In genomic region chr10:78405781-78406180, GRCh38 we compare ENCODE assay signal across 19 cellular contexts.
A peak's percentile ranks its signal among the peaks of the same experiment; 100 is the strongest.
DNase-seq lines count a peak whose midpoint lies in the region; ATAC-seq and TF ChIP-seq lines count a peak whose summit lies in the region.
"Had no signal": no experiment of that assay in that cellular context is flagged by ENCODE, and none has a peak within 500 bp of the region (broad histone marks: within the 10 kb centered on the region; RNA-seq: fewer than 3 reads in every experiment).

No MANE protein-coding gene starts in this region.

- DNase-seq in NCI-H82 (lab: John Stamatoyannopoulos, UW) (peak; percentile 30), NCI-H82 treated with DMSO at 0.1 percent for 48 hours (lab: John Stamatoyannopoulos, UW; ENCODE audit: unreplicated experiment) (no peak), nephron progenitor cell (no peak), sigmoid colon (peak; percentile 38), foreskin melanocyte (no peak)
- DNase-seq in activated CD8-positive, alpha-beta memory T cell treated with anti-CD3 and anti-CD28 coated beads, Interleukin-2, amount 50 U/mL, for 48 hours = no peak
- DNase-seq: DMS79 treated with DMSO at 0.1 percent for 48 hours, NCI-H1417, NCI-H187, NCI-H2107, NCI-H510A, NCI-H748 treated with DMSO at 0.1 percent for 48 hours, OCI-M1, Right ventricle myocardium superior had no signal

- H3K27ac Mint-ChIP-seq in nephron progenitor cell = no peak overlapping the region
- H3K27ac Mint-ChIP-seq: CD14-positive monocyte had no signal

- no peak overlapping the region for H3K27ac ChIP-seq in sigmoid colon
- H3K27ac ChIP-seq: 22Rv1 had no signal

- TF ChIP-seq EP300 in sigmoid colon (IDR thresholded peaks at IDR 0.05) = no peak

- peaks cover 18% of the 10 kb centered on the region for H3K27me3 Mint-ChIP-seq in nephron progenitor cell (ENCODE audit: low read depth, poor library complexity)

- no peak for TF ChIP-seq CTCF in nephron progenitor cell (IDR thresholded peaks at IDR 0.05)
- TF ChIP-seq CTCF in sigmoid colon (IDR thresholded peaks at IDR 0.05) = no peak

- no peak for ATAC-seq in HG02588 (IDR thresholded peaks at IDR 0.05; ENCODE audit: unreplicated experiment)
- no peak for ATAC-seq in GM18858 (IDR thresholded peaks at IDR 0.05; ENCODE audit: unreplicated experiment)
- ATAC-seq: K562 had no signal

- H3K9me3 Mint-ChIP-seq in nephron progenitor cell = no peaks in the 10 kb centered on the region

- H3K4me3 ChIP-seq in sigmoid colon = no peak overlapping the region
- H3K4me3 ChIP-seq: K562 had no signal

- no peak for TF ChIP-seq POLR2A in sigmoid colon (IDR thresholded peaks at IDR 0.05)

- no peaks in the 10 kb centered on the region for H3K9me3 ChIP-seq in sigmoid colon

- no peaks in the 10 kb centered on the region for H3K27me3 ChIP-seq in sigmoid colon

- no peaks in the 10 kb centered on the region for H3K36me3 Mint-ChIP-seq in nephron progenitor cell (ENCODE audit: low read depth)
- H3K36me3 Mint-ChIP-seq: CD14-positive monocyte had no signal

- H3K4me1 ChIP-seq in sigmoid colon = peaks cover 0 to 46% (median 36%) of the 10 kb centered on the region in 4 donors

- intact Hi-C loops in sigmoid colon (cut with DNase I) = loop anchor here (5.0 kb wide), 1 partner anchor 67 kb away; no protein-coding TSS in a partner anchor

- H3K36me3 ChIP-seq in sigmoid colon = no peaks in the 10 kb centered on the region

- 51 to 80% methylated on average over 6 of the region's 6 CpGs for WGBS in sigmoid colon, 2 donors

- H3K4me3 Mint-ChIP-seq in nephron progenitor cell = peak overlapping the region; percentile 18

- peaks cover 61% of the 10 kb centered on the region for H3K4me1 Mint-ChIP-seq in nephron progenitor cell

Comparison
In these comparisons a context has a peak if more than half of its experiments do, and no peak if none do; other contexts are left out.
1. DNase-seq: peak in NCI-H82 (single experiment) and sigmoid colon (single experiment); none in NCI-H82 treated with DMSO at 0.1 percent for 48 hours (single experiment), nephron progenitor cell (single experiment), activated CD8-positive, alpha-beta memory T cell treated with anti-CD3 and anti-CD28 coated beads, Interleukin-2, amount 50 U/mL, for 48 hours (single experiment) and foreskin melanocyte (single experiment).